Comparison of ENCODE assay signal across 19 cellular contexts in the genomic region with DNA sequence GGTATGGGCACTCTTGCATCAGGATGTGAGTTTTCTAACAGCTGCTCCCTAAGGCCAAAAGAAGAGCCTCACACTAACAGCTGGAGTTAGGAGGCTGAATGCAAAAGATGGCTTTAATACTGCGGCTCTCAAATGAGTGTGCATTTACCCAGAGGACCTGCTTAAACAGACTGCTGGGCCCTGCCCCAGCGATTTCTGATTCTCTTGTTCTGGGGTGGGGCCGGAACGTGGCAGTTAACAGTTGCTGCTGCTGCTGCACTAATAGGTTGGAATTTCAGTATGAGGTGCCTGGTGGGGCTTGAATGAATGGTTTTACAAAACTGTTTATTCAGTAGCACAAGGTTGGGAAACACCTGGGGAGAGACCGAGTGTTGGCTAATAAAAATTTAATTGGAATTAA. TPM values are rescaled to one million over a fixed set of nuclear protein-coding genes. Genes with fewer than 3 reads are reported as not detected.
DNase-seq lines count a peak whose midpoint lies in the region; ATAC-seq and TF ChIP-seq lines count a peak whose summit lies in the region.
"Had no signal": no experiment of that assay in that cellular context is flagged by ENCODE, and none has a peak within 500 bp of the region (broad histone marks: within the 10 kb centered on the region; RNA-seq: fewer than 3 reads in every experiment).

No MANE protein-coding gene starts in this region.

- intact Hi-C loops in Calu3 (cut with micrococcal nuclease; ENCODE audit: unreplicated experiment) (no loop called here), left colon (cut with DNase I, micrococcal nuclease) (no loop called here)

- H3K36me3 Mint-ChIP-seq in Calu3 (ENCODE audit: insufficient read depth, unreplicated experiment) (peaks cover 86% of the 10 kb centered on the region), progenitor cell of endocrine pancreas (ENCODE audit: insufficient read depth) (peaks cover 18% of the 10 kb centered on the region)

- H3K27ac Mint-ChIP-seq in Calu3 (ENCODE audit: unreplicated experiment) (peak overlapping the region; percentile 41), progenitor cell of endocrine pancreas (peak overlapping the region; percentile 65)
- H3K27ac Mint-ChIP-seq: activated naive CD8-positive, alpha-beta T cell; CD4-positive, alpha-beta memory T cell had no signal

- POLR2A ChIA-PET in GM10248 (lab: Yijun Ruan, JAX): no interaction called here

- no peak for TF ChIP-seq CTCF in Calu3 (IDR thresholded peaks at IDR 0.05; ENCODE audit: unreplicated experiment)
- no peak for TF ChIP-seq CTCF in progenitor cell of endocrine pancreas (IDR thresholded peaks at IDR 0.05; ENCODE audit: unreplicated experiment)
- TF ChIP-seq CTCF in GM10248 (IDR thresholded peaks at IDR 0.05; ENCODE audit: control extremely low read depth, extremely low read depth, low read depth, missing control alignments): no peak

- H3K4me1 Mint-ChIP-seq in Calu3 (ENCODE audit: low read depth, unreplicated experiment): no peaks in the 10 kb centered on the region
- peaks cover 4% of the 10 kb centered on the region for H3K4me1 Mint-ChIP-seq in progenitor cell of endocrine pancreas (ENCODE audit: low read depth)

- no peak overlapping the region for H3K4me3 Mint-ChIP-seq in Calu3 (ENCODE audit: low read depth, unreplicated experiment)
- H3K4me3 Mint-ChIP-seq in progenitor cell of endocrine pancreas (ENCODE audit: low read depth): no peak overlapping the region
- H3K4me3 Mint-ChIP-seq: activated naive CD8-positive, alpha-beta T cell; CD4-positive, alpha-beta memory T cell had no signal

- H3K9me3 Mint-ChIP-seq in Calu3 (ENCODE audit: low read depth, unreplicated experiment): no peaks in the 10 kb centered on the region
- no peaks in the 10 kb centered on the region for H3K9me3 Mint-ChIP-seq in progenitor cell of endocrine pancreas (ENCODE audit: low read depth)
- H3K9me3 Mint-ChIP-seq: CD4-positive, alpha-beta memory T cell had no signal

- BruUV-seq in Calu3 (replicated peaks; lab: Mats Ljungman, UMichigan): no TSS peak

- ATAC-seq in left colon: peak; percentile 49
- ATAC-seq in HG02870 (IDR thresholded peaks at IDR 0.05; ENCODE audit: unreplicated experiment): no peak

- CTCF ChIA-PET in Calu3 (lab: Charles Lee): no interaction called here
- CTCF ChIA-PET in GM10248 (lab: Yijun Ruan, JAX): interaction anchor here (4.2 kb wide), 1 partner anchor 12 kb away, joined by 22 read pairs; no protein-coding TSS in a partner anchor

- H3K27me3 Mint-ChIP-seq in Calu3 (ENCODE audit: unreplicated experiment) (no peaks in the 10 kb centered on the region), progenitor cell of endocrine pancreas (no peaks in the 10 kb centered on the region)
- H3K27me3 Mint-ChIP-seq: activated naive CD8-positive, alpha-beta T cell; CD4-positive, alpha-beta memory T cell had no signal

- DNase-seq in Calu3 (no peak), LHCN-M2 (ENCODE audit: low read depth) (peak; percentile 86), left colon (peak in 1 of 2 donors; percentile 26), progenitor cell of endocrine pancreas (ENCODE audit: low spot score, unreplicated experiment) (no peak), COLO829 (ENCODE audit: low spot score) (no peak), NOMO-1 (lab: John Stamatoyannopoulos, UW; ENCODE audit: unreplicated experiment in 2 of 2) (no peak), GM10248 (ENCODE audit: extremely low spot score) (no peak)
- DNase-seq: activated CD4-positive, CD25-positive, alpha-beta regulatory T cell treated with anti-CD3 and anti-CD28 coated beads, Interleukin-2, amount 50 U/mL, for 72 hours; activated CD8-positive, alpha-beta memory T cell treated with anti-CD3 and anti-CD28 coated beads for 24 hours; activated T-cell treated with anti-CD3 and anti-CD28 coated beads, Interleukin-2, amount 50 U/mL, for 48 hours; CD4-positive, alpha-beta memory T cell; DMS79 treated with DMSO at 0.1 percent for 48 hours; GOT3; KG1; NCI-H1930; OCI-M1; stimulated activated CD4-positive, alpha-beta T cell treated with anti-CD3 and anti-CD28 coated beads, Interleukin-4, amount 100 ng/mL, for 24 hours had no signal

RNA-seq across cellular contexts. Expression of a gene that starts 26.1 kb away (rescaled TPM):
- total RNA-seq in Calu3 (2022): 188 and 224 TPM in 2 replicates
- 51.3 and 77.3 TPM in 2 replicates for total RNA-seq in LHCN-M2 (2014; rRNA removed)
- polyA plus RNA-seq in LHCN-M2 (2012): 26.9 TPM
- total RNA-seq in left colon: 100 to 1,000 TPM; 182 to 293 TPM
- total RNA-seq in progenitor cell of endocrine pancreas: 163 and 172 TPM in 2 replicates
